9 cellular contexts compared by ENCODE assay signal in genomic region chr5:137563646-137564474, GRCh38.
A peak's percentile ranks its signal among the peaks of the same experiment; 100 is the strongest.
DNase-seq lines count a peak whose midpoint lies in the region; ATAC-seq lines count a peak whose summit lies in the region.
"Had no signal": no experiment of that assay in that cellular context is flagged by ENCODE, and none has a peak within 500 bp of the region (broad histone marks: within the 10 kb centered on the region; RNA-seq: fewer than 3 reads in every experiment).

No MANE protein-coding gene starts in this region.

- no peak for ATAC-seq in HG03175 (IDR thresholded peaks at IDR 0.05; ENCODE audit: unreplicated experiment)
- no peak for ATAC-seq in HG02870 (IDR thresholded peaks at IDR 0.05; ENCODE audit: unreplicated experiment)

- DNase-seq in NCI-H146 (lab: John Stamatoyannopoulos, UW) (peak; percentile 8), NCI-H146 treated with DMSO at 0.1 percent for 48 hours (lab: John Stamatoyannopoulos, UW; ENCODE audit: unreplicated experiment) (no peak), RPMI7951 (ENCODE audit: low read depth) (peak; percentile 80), fibroblast of peridontal ligament (ENCODE audit: extremely low read depth) (peak; percentile 75), stromal cell of bone marrow (ENCODE audit: low read depth) (peak; percentile 67)
- no peak for DNase-seq in activated CD4-positive, alpha-beta T cell treated with anti-CD3 and anti-CD28 coated beads, Interleukin-2, amount 50 U/mL, for 48 hours
- DNase-seq: NCI-H2107 had no signal

Comparison
In these comparisons a context has a peak if more than half of its experiments do, and no peak if none do; other contexts are left out.
1. DNase-seq: peak in NCI-H146 (single experiment), RPMI7951 (single experiment), fibroblast of peridontal ligament (single experiment) and stromal cell of bone marrow (single experiment); none in NCI-H146 treated with DMSO at 0.1 percent for 48 hours (single experiment) and activated CD4-positive, alpha-beta T cell treated with anti-CD3 and anti-CD28 coated beads, Interleukin-2, amount 50 U/mL, for 48 hours (0 of 2).